8 cellular contexts compared by ENCODE assay signal in genomic region chr7:102494473-102495163, GRCh38. TPM values are rescaled to one million over a fixed set of nuclear protein-coding genes. Genes with fewer than 3 reads are reported as not detected.
DNase-seq lines count a peak whose midpoint lies in the region; ATAC-seq and TF ChIP-seq lines count a peak whose summit lies in the region.
"Not testable (repeated sequence)": the region's sequence is repeated elsewhere in the genome, so short reads cannot be mapped to it uniquely, and the experiment has no call there.
"Had no signal": no experiment of that assay in that cellular context is flagged by ENCODE, and none has a peak within 500 bp of the region (broad histone marks: within the 10 kb centered on the region; RNA-seq: fewer than 3 reads in every experiment).

No MANE protein-coding gene starts in this region.

- TF ChIP-seq POLR2A in IMR-90 (IDR thresholded peaks at IDR 0.05; ENCODE audit: low read depth, low read length): not testable (repeated sequence)

- not testable (repeated sequence) for H2BK15ac ChIP-seq in IMR-90 (ENCODE audit: low read depth, low read length)

- not testable (repeated sequence) for H2AK5ac ChIP-seq in IMR-90 (ENCODE audit: low read depth, low read length)

- H3K56ac ChIP-seq in IMR-90 (ENCODE audit: extremely low read depth, insufficient read depth, low read length): not testable (repeated sequence)

- not testable (repeated sequence) for H3K4me3 Mint-ChIP-seq in activated naive CD8-positive, alpha-beta T cell treated with anti-CD3 and anti-CD28 coated beads, Interleukin-2, amount 50 U/mL, for 24 hours

- not testable (repeated sequence) for H2AK9ac ChIP-seq in IMR-90 (replicated peaks; ENCODE audit: low read depth, low read length, poor library complexity)

- not testable (repeated sequence) for BruUV-seq in IMR-90 (replicated peaks; lab: Mats Ljungman, UMichigan)

- CTCF ChIA-PET in IMR-90 (lab: Yijun Ruan, JAX): not testable (repeated sequence)

- ATAC-seq in GM18907 (IDR thresholded peaks at IDR 0.05; ENCODE audit: unreplicated experiment) (peak; percentile 60), GM21390 (IDR thresholded peaks at IDR 0.05; ENCODE audit: unreplicated experiment) (peak; percentile 71), HG02759 (IDR thresholded peaks at IDR 0.05; ENCODE audit: unreplicated experiment) (peak; percentile 72), HG03108 (IDR thresholded peaks at IDR 0.05; ENCODE audit: unreplicated experiment) (peak; percentile 64), IMR-90 (ENCODE audit: low read depth) (peak; percentile 2; the same call in 1 of the 2 replicates), lung (ENCODE audit: insufficient read depth, low FRiP score) (peak; percentile 38)
- peak; percentile 72 for ATAC-seq in activated naive CD8-positive, alpha-beta T cell treated with anti-CD3 and anti-CD28 coated beads, Interleukin-2, amount 50 U/mL, for 24 hours

- no CpG with 5 or more reads among the region's 68 CpGs for WGBS in IMR-90 (ENCODE audit: extremely low coverage in 2 of 2, insufficient read length in 1 of 2), 2 experiments
- no CpG with 5 or more reads among the region's 68 CpGs for whole genome bisulfite sequencing in lung, 2 donors

- H3K14ac ChIP-seq in IMR-90 (replicated peaks; ENCODE audit: low read depth, low read length): not testable (repeated sequence)

- not testable (repeated sequence) for H2AFZ ChIP-seq in IMR-90 (replicated peaks; ENCODE audit: low read length, poor library complexity)

- H2BK20ac ChIP-seq in IMR-90 (ENCODE audit: low read depth, low read length): not testable (repeated sequence)

- H2BK5ac ChIP-seq in IMR-90 (ENCODE audit: low read depth, low read length, poor library complexity, severe bottlenecking): not testable (repeated sequence)

- not testable (repeated sequence) for H3K36me3 ChIP-seq in IMR-90 (ENCODE audit: control insufficient read depth, insufficient read depth, low read length); lung (ENCODE audit: control insufficient read depth in 2 of 2, insufficient read depth in 2 of 2, low read length in 2 of 2)

- not testable (repeated sequence) for H3K4me3 ChIP-seq in IMR-90 (ENCODE audit: insufficient read depth, low read depth, low read length); lung

- not testable (repeated sequence) for H3K27ac ChIP-seq in IMR-90 (ENCODE audit: insufficient read depth, low read length); lung (ENCODE audit: low read depth in 1 of 2, low read length in 1 of 2)

- H3K9me3 ChIP-seq in IMR-90 (ENCODE audit: control insufficient read depth, insufficient read depth, low read length); lung (ENCODE audit: control insufficient read depth in 2 of 2, insufficient read depth in 1 of 2, low read length in 1 of 2): not testable (repeated sequence)

- H3K4me1 Mint-ChIP-seq in activated naive CD8-positive, alpha-beta T cell treated with anti-CD3 and anti-CD28 coated beads, Interleukin-2, amount 50 U/mL, for 24 hours: not testable (repeated sequence)

- not testable (repeated sequence) for H3K23ac ChIP-seq in IMR-90 (ENCODE audit: low read depth, low read length)

- H4K91ac ChIP-seq in IMR-90 (ENCODE audit: insufficient read depth, low read depth, low read length): not testable (repeated sequence)

- not testable (repeated sequence) for H3K36me3 Mint-ChIP-seq in activated naive CD8-positive, alpha-beta T cell treated with anti-CD3 and anti-CD28 coated beads, Interleukin-2, amount 50 U/mL, for 24 hours (ENCODE audit: low read depth)

- not testable (repeated sequence) for H3K4me2 ChIP-seq in IMR-90 (ENCODE audit: low read depth, low read length)

- not testable (repeated sequence) for H3K4me1 ChIP-seq in IMR-90 (ENCODE audit: control insufficient read depth, insufficient read depth, low read length); lung (ENCODE audit: control insufficient read depth in 2 of 2, insufficient read depth in 2 of 2, low read length in 2 of 2)

- H3K18ac ChIP-seq in IMR-90 (ENCODE audit: low read depth, low read length): not testable (repeated sequence)

- intact Hi-C loops in IMR-90 (cut with micrococcal nuclease): not testable (repeated sequence)

- dilution Hi-C loops in IMR-90 (cut with HindIII; ENCODE audit: low sequenced_read_pairs, unreplicated experiment): not testable (repeated sequence)

- not testable (repeated sequence) for H3K27me3 ChIP-seq in IMR-90 (ENCODE audit: control insufficient read depth, insufficient read depth, low read length); lung (ENCODE audit: control insufficient read depth, insufficient read depth)

- H3K9me1 ChIP-seq in IMR-90 (ENCODE audit: insufficient read depth, low read length): not testable (repeated sequence)

- not testable (repeated sequence) for TF ChIP-seq RAD21 in IMR-90 (IDR thresholded peaks at IDR 0.05; ENCODE audit: low read length)

- in situ Hi-C loops in IMR-90 (cut with MboI; ENCODE audit: low sequenced_read_pairs): not testable (repeated sequence)

- not testable (repeated sequence) for H4K20me1 ChIP-seq in IMR-90 (ENCODE audit: insufficient read depth, low read length)

- not testable (repeated sequence) for H3K4ac ChIP-seq in IMR-90 (ENCODE audit: low read depth, low read length)

- not testable (repeated sequence) for DNase-seq in IMR-90; activated naive CD8-positive, alpha-beta T cell treated with anti-CD3 and anti-CD28 coated beads, Interleukin-2, amount 50 U/mL, for 24 hours; lung (ENCODE audit: low spot score)

- not testable (repeated sequence) for H3K9ac ChIP-seq in IMR-90 (ENCODE audit: low read depth, low read length)

- not testable (repeated sequence) for H3K9me3 Mint-ChIP-seq in activated naive CD8-positive, alpha-beta T cell treated with anti-CD3 and anti-CD28 coated beads, Interleukin-2, amount 50 U/mL, for 24 hours

- H4K5ac ChIP-seq in IMR-90 (ENCODE audit: low read depth, low read length): not testable (repeated sequence)

- TF ChIP-seq CTCF in IMR-90 (conservative IDR thresholded peaks at IDR 0.05; ENCODE audit: low read depth, low read length); lung (IDR thresholded peaks at IDR 0.05; ENCODE audit: control extremely low read depth, extremely low read depth): not testable (repeated sequence)

- not testable (repeated sequence) for H2BK120ac ChIP-seq in IMR-90 (ENCODE audit: low read depth, low read length)

- not testable (repeated sequence) for H4K8ac ChIP-seq in IMR-90 (ENCODE audit: low read depth in 2 of 2, low read length in 2 of 2)

- H3K27ac Mint-ChIP-seq in activated naive CD8-positive, alpha-beta T cell treated with anti-CD3 and anti-CD28 coated beads, Interleukin-2, amount 50 U/mL, for 24 hours: not testable (repeated sequence)

- H3K79me1 ChIP-seq in IMR-90 (ENCODE audit: low read depth in 1 of 2, low read length in 2 of 2): not testable (repeated sequence)

- not testable (repeated sequence) for H3K27me3 Mint-ChIP-seq in activated naive CD8-positive, alpha-beta T cell treated with anti-CD3 and anti-CD28 coated beads, Interleukin-2, amount 50 U/mL, for 24 hours

- POLR2A ChIA-PET in IMR-90 (lab: Charles Lee; ENCODE audit: unreplicated experiment): not testable (repeated sequence)

RNA-seq across cellular contexts. Expression of gene POLR2J, which starts 15.9 kb away (rescaled TPM):
- total RNA-seq in IMR-90 (2012; rRNA removed) (20.8 and 31.1 TPM in 2 replicates), lung (10 to 100 TPM; 10.3 to 45.0 TPM)
- polyA plus RNA-seq in IMR-90 (2012; rRNA removed) (92.6 and 134 TPM in 2 replicates), lung (100 to 1,000 TPM in 1 of 2 donors, 10 to 100 TPM in 1; 66.2 to 151 TPM)
- polyA plus RNA-seq in IMR-90 (2012; cell fraction: cytosol; rRNA removed): 20.8 and 84.9 TPM in 2 replicates
- polyA plus RNA-seq in IMR-90 (2012; cell fraction: nucleus; rRNA removed; ENCODE audit: low replicate concordance): 34.1 and 60.3 TPM in 2 replicates

RNA-seq across cellular contexts. Expression of gene RASA4B, which starts 23.0 kb away (rescaled TPM):
- total RNA-seq in IMR-90 (2012; rRNA removed) (1.8 and 3.3 TPM in 2 replicates), lung (10 to 100 TPM in 1 of 2 donors, 1 to 10 TPM in 1; 9.7 to 11.4 TPM)
- polyA plus RNA-seq in IMR-90 (2012; rRNA removed) (7.7 and 9.3 TPM in 2 replicates), lung (10 to 100 TPM in 1 of 2 donors, 1 to 10 TPM in 1; 7.3 to 24.6 TPM)
- 11.3 and 14.3 TPM in 2 replicates for polyA plus RNA-seq in IMR-90 (2012; cell fraction: cytosol; rRNA removed)
- 35.9 and 76.5 TPM in 2 replicates for polyA plus RNA-seq in IMR-90 (2012; cell fraction: nucleus; rRNA removed; ENCODE audit: low replicate concordance)

RNA-seq across cellular contexts. Expression of gene LRWD1, which starts 29.8 kb away (rescaled TPM):
- 13.3 and 20.3 TPM in 2 replicates for total RNA-seq in IMR-90 (2012; rRNA removed)
- polyA plus RNA-seq in IMR-90 (2012; rRNA removed): 27.2 and 31.6 TPM in 2 replicates
- 32.7 and 39.8 TPM in 2 replicates for polyA plus RNA-seq in IMR-90 (2012; cell fraction: cytosol; rRNA removed)
- polyA plus RNA-seq in IMR-90 (2012; cell fraction: nucleus; rRNA removed; ENCODE audit: low replicate concordance): 30.2 and 77.3 TPM in 2 replicates
- 10 to 100 TPM; 23.5 to 28.4 TPM for total RNA-seq in lung
- polyA plus RNA-seq in lung: 10 to 100 TPM; 12.3 to 31.5 TPM

RNA-seq across cellular contexts. Expression of gene ALKBH4, which starts 30.0 kb away (rescaled TPM):
- total RNA-seq in IMR-90 (2012; rRNA removed) (6.1 and 7.2 TPM in 2 replicates), lung (10 to 100 TPM; 10.2 to 13.8 TPM)
- polyA plus RNA-seq in IMR-90 (2012; rRNA removed) (7.4 and 8.1 TPM in 2 replicates), lung (10 to 100 TPM in 1 of 2 donors, 1 to 10 TPM in 1; 7.9 to 10.3 TPM)
- polyA plus RNA-seq in IMR-90 (2012; cell fraction: cytosol; rRNA removed): 8.9 and 9.7 TPM in 2 replicates
- 1.6 and 5.1 TPM in 2 replicates for polyA plus RNA-seq in IMR-90 (2012; cell fraction: nucleus; rRNA removed; ENCODE audit: low replicate concordance)

RNA-seq across cellular contexts. Expression of gene UPK3BL2, which starts 48.9 kb away (rescaled TPM):
- total RNA-seq in IMR-90 (2012; rRNA removed) (0.18 and 0.56 TPM in 2 replicates), lung (10 to 100 TPM; 17.4 to 23.7 TPM)
- polyA plus RNA-seq in IMR-90 (2012; rRNA removed) (4.6 and 5.7 TPM in 2 replicates), lung (10 to 100 TPM; 12.5 to 17.3 TPM)
- polyA plus RNA-seq in IMR-90 (2012; cell fraction: cytosol; rRNA removed): 0.54 and 0.77 TPM in 2 replicates
- polyA plus RNA-seq in IMR-90 (2012; cell fraction: nucleus; rRNA removed; ENCODE audit: low replicate concordance): 53.7 and 205 TPM in 2 replicates
- total RNA-seq: smooth muscle cell had no signal

Comparison
In these comparisons a context has a peak if more than half of its experiments do, and no peak if none do; other contexts are left out.
1. ATAC-seq: peak in every context shown above with its lines; median percentile 72 in HG02759; 72 in activated naive CD8-positive, alpha-beta T cell treated with anti-CD3 and anti-CD28 coated beads, Interleukin-2, amount 50 U/mL, for 24 hours; 71 in GM21390; 64 in HG03108; 60 in GM18907; 38 in lung; 2 in IMR-90.